16 cellular contexts compared by ENCODE assay signal in genomic region chr3:152346740-152347139, GRCh38.
DNase-seq lines count a peak whose midpoint lies in the region; ATAC-seq, FAIRE-seq and TF ChIP-seq lines count a peak whose summit lies in the region.
"Had no signal": no experiment of that assay in that cellular context is flagged by ENCODE, and none has a peak within 500 bp of the region (broad histone marks: within the 10 kb centered on the region; RNA-seq: fewer than 3 reads in every experiment).

No MANE protein-coding gene starts in this region.

- TF ChIP-seq RAD21 in A549 (conservative IDR thresholded peaks at IDR 0.05 in 1 of 2, IDR thresholded peaks at IDR 0.05 in 1 of 2) = no peak

- FAIRE-seq in A549 (lab: Jason Lieb, UNC) = no peak
- FAIRE-seq: GM19239, H1 had no signal

- H3K27me3 ChIP-seq in psoas muscle (ENCODE audit: insufficient read depth in 3 of 3, low read length in 2 of 3) = no peaks in the 10 kb centered on the region

- H3K36me3 ChIP-seq in psoas muscle (ENCODE audit: insufficient read depth in 1 of 2, low read depth in 1 of 2) = peaks cover 2 to 18% of the 10 kb centered on the region in 2 donors
- H3K36me3 ChIP-seq: HAP-1 had no signal

- no peaks in the 10 kb centered on the region for H3K9me3 ChIP-seq in A549
- no peaks in the 10 kb centered on the region for H3K9me3 ChIP-seq in psoas muscle
- H3K9me3 ChIP-seq: HAP-1 had no signal

- TF ChIP-seq CTCF in A549 (IDR thresholded peaks at IDR 0.05) (no peak), WTC11 (IDR thresholded peaks at IDR 0.05) (no peak), psoas muscle (IDR thresholded peaks at IDR 0.05) (no peak), Calu3 (IDR thresholded peaks at IDR 0.05; ENCODE audit: unreplicated experiment) (no peak)

- H3K27ac ChIP-seq in A549 (no peak overlapping the region), psoas muscle (peak overlapping the region; percentile 82)

- H3K4me1 Mint-ChIP-seq in WTC11 = peaks cover 14% of the 10 kb centered on the region
- no peaks in the 10 kb centered on the region for H3K4me1 Mint-ChIP-seq in Calu3 (ENCODE audit: low read depth, unreplicated experiment)

- no peak for TF ChIP-seq POLR2A in A549 (IDR thresholded peaks at IDR 0.05; ENCODE audit: low read length)

- H3K9me3 Mint-ChIP-seq in WTC11 = no peaks in the 10 kb centered on the region
- H3K9me3 Mint-ChIP-seq in Calu3 (ENCODE audit: low read depth, unreplicated experiment) = no peaks in the 10 kb centered on the region
- H3K9me3 Mint-ChIP-seq: CD8-positive, alpha-beta T cell had no signal

- TF ChIP-seq EP300 in A549 (IDR thresholded peaks at IDR 0.05) = no peak

- intact Hi-C loops in psoas muscle (cut with DNase I) = no loop called here
- intact Hi-C loops in Calu3 (cut with micrococcal nuclease; ENCODE audit: unreplicated experiment) = no loop called here

- H3K27me3 Mint-ChIP-seq in WTC11 (ENCODE audit: low read depth) = no peaks in the 10 kb centered on the region
- H3K27me3 Mint-ChIP-seq in Calu3 (ENCODE audit: unreplicated experiment) = no peaks in the 10 kb centered on the region
- H3K27me3 Mint-ChIP-seq: B cell had no signal

- ATAC-seq in A549 = no peak
- no peak for ATAC-seq in WTC11
- ATAC-seq in psoas muscle = peak in 1 of 4 donors; percentile 19
- ATAC-seq in GM21528 (IDR thresholded peaks at IDR 0.05; ENCODE audit: low FRiP score, unreplicated experiment) = no peak
- no peak for ATAC-seq in HG02759 (IDR thresholded peaks at IDR 0.05; ENCODE audit: unreplicated experiment)
- ATAC-seq: CD8-positive, alpha-beta T cell had no signal

- DNase-seq in A549 (ENCODE audit: low read depth in 1 of 2, low spot score in 1 of 2) (no peak), M059J (ENCODE audit: low read depth) (peak; percentile 52), WTC11 (ENCODE audit: low spot score) (no peak), psoas muscle (no peak), Calu3 (no peak)
- DNase-seq: C1 segment of cervical spinal cord; CD8-positive, alpha-beta T cell; COR-L47; DND-41; GF-D8 had no signal

- H3K27ac Mint-ChIP-seq in WTC11 = no peak overlapping the region
- no peak overlapping the region for H3K27ac Mint-ChIP-seq in Calu3 (ENCODE audit: unreplicated experiment)
- H3K27ac Mint-ChIP-seq: B cell had no signal

- H3K4me1 ChIP-seq in A549 (peaks cover 34% of the 10 kb centered on the region), psoas muscle (peaks cover 94% of the 10 kb centered on the region)

- H3K36me3 Mint-ChIP-seq in WTC11 = no peaks in the 10 kb centered on the region
- no peaks in the 10 kb centered on the region for H3K36me3 Mint-ChIP-seq in Calu3 (ENCODE audit: insufficient read depth, unreplicated experiment)

- BruUV-seq in Calu3 (replicated peaks; lab: Mats Ljungman, UMichigan) = no TSS peak

- H3K4me2 ChIP-seq in A549 = no peak overlapping the region

- WGBS in A549 (ENCODE audit: missing lambda C conversion rate) = 89% methylated on average over 2 of the region's 2 CpGs
- 92 to 98% (median 97%) methylated on average over 2 of the region's 2 CpGs for WGBS in psoas muscle, 3 donors

- CTCF ChIA-PET in A549 (lab: Yijun Ruan, JAX) (interaction anchor here (1.4 kb wide), 1 partner anchor 14 kb away, joined by 4 read pairs; no protein-coding TSS in a partner anchor), WTC11 (lab: Charles Lee) (interaction anchor here (0.7 kb wide), 1 partner anchor 150 kb away, joined by 3 read pairs; no protein-coding TSS in a partner anchor), Calu3 (lab: Charles Lee) (interaction anchor here (0.5 to 0.7 kb wide), 2 partner anchors 42 to 77 kb away, joined by 5 read pairs; no protein-coding TSS in a partner anchor)

- no peak overlapping the region for H3K4me3 ChIP-seq in A549
- no peak overlapping the region for H3K4me3 ChIP-seq in psoas muscle
- H3K4me3 ChIP-seq: HAP-1 had no signal

- H3K4me3 Mint-ChIP-seq in WTC11 (no peak overlapping the region), Calu3 (ENCODE audit: low read depth, unreplicated experiment) (no peak overlapping the region)
- H3K4me3 Mint-ChIP-seq: B cell; CD8-positive, alpha-beta T cell had no signal

- POLR2A ChIA-PET in A549 (lab: Yijun Ruan, JAX) = no interaction called here
- POLR2A ChIA-PET in WTC11 (lab: Charles Lee) = no interaction called here

TF ChIP-seq in A549, 52 proteins besides CTCF, POLR2A, EP300 and RAD21:
- no peak for TF ChIP-seq FOSL2 (IDR thresholded peaks at IDR 0.05)
- peak; percentile 43 for TF ChIP-seq FOSL2 (CRISPR knock-in tag; IDR thresholded peaks at IDR 0.05)
- TF ChIP-seq HMGXB4 (CRISPR knock-in tag; IDR thresholded peaks at IDR 0.05; ENCODE audit: borderline replicate concordance) = no peak
- TF ChIP-seq BCL3 (IDR thresholded peaks at IDR 0.05) = no peak

TF ChIP-seq in WTC11, 78 proteins besides CTCF, POLR2A, EP300 and RAD21:
- TF ChIP-seq AFF4 (CRISPR knock-in tag; IDR thresholded peaks at IDR 0.05; ENCODE audit: borderline replicate concordance) (no peak), ZNF121 (CRISPR knock-in tag; IDR thresholded peaks at IDR 0.05) (0 out of 2 replicates have a peak, but pooled peaks have one; percentile 8)
